Comparison of ENCODE assay signal across 8 cellular contexts in the genomic region with DNA sequence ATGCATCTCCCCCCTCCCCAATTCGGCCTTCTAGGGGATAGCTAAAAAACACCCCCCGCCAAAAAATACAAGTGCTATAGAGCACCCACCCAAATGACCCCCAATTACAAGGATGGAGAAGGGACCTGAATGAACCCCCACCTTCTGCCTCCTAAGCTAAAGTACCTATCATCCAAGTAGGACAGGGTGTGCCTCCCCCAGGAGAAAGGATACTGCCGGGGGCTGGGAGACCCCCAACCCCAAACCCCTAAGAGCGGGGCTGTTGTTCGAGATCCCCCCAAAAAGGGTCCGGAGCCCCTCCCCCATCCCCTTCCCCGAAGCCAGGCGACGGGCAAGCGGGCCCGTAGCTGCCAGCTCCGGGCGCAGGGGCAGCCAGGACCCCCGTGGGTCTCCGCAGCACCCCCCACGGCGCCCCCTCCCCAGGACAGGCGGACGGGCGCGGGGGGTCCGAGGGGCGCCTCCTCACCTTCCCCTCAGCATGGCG. TPM values are rescaled to one million over a fixed set of nuclear protein-coding genes. Genes with fewer than 3 reads are reported as not detected.
DNase-seq lines count a peak whose midpoint lies in the region; ATAC-seq and TF ChIP-seq lines count a peak whose summit lies in the region.

No MANE protein-coding gene starts in this region.

- no peaks in the 10 kb centered on the region for H3K27me3 Mint-ChIP-seq in activated CD4-positive, alpha-beta T cell treated with anti-CD3 and anti-CD28 coated beads, Interleukin-2, amount 10 ng/mL, durations not matched to agents 7 days and 5 days
- peaks cover 2% of the 10 kb centered on the region for H3K27me3 Mint-ChIP-seq in activated naive CD8-positive, alpha-beta T cell treated with anti-CD3 and anti-CD28 coated beads, Interleukin-2, amount 50 U/mL, for 24 hours

- H3K9me3 ChIP-seq in left lung (no peaks in the 10 kb centered on the region), thoracic aorta (no peaks in the 10 kb centered on the region)

- intact Hi-C loops in left lung (cut with DNase I) = no loop called here

- no peak for ATAC-seq in activated naive CD8-positive, alpha-beta T cell treated with anti-CD3 and anti-CD28 coated beads, Interleukin-2, amount 50 U/mL, for 24 hours
- ATAC-seq in left lung (no peak), thoracic aorta (ENCODE audit: insufficient number of reproducible peaks, low FRiP score, low read depth) (no peak)

- H3K4me3 Mint-ChIP-seq in activated CD4-positive, alpha-beta T cell treated with anti-CD3 and anti-CD28 coated beads, Interleukin-2, amount 10 ng/mL, durations not matched to agents 7 days and 5 days = peak overlapping the region; percentile 93
- H3K4me3 Mint-ChIP-seq in activated naive CD8-positive, alpha-beta T cell treated with anti-CD3 and anti-CD28 coated beads, Interleukin-2, amount 50 U/mL, for 24 hours = peak overlapping the region; percentile 93

- no peaks in the 10 kb centered on the region for H3K27me3 ChIP-seq in left lung
- no peaks in the 10 kb centered on the region for H3K27me3 ChIP-seq in thoracic aorta (replicated peaks; ENCODE audit: insufficient read depth)

- peaks cover 44% of the 10 kb centered on the region for H3K4me1 Mint-ChIP-seq in activated CD4-positive, alpha-beta T cell treated with anti-CD3 and anti-CD28 coated beads, Interleukin-2, amount 10 ng/mL, durations not matched to agents 7 days and 5 days
- H3K4me1 Mint-ChIP-seq in activated naive CD8-positive, alpha-beta T cell treated with anti-CD3 and anti-CD28 coated beads, Interleukin-2, amount 50 U/mL, for 24 hours = peaks cover 47% of the 10 kb centered on the region

- POLR2A ChIA-PET in activated CD4-positive, alpha-beta T cell treated with anti-CD3 and anti-CD28 coated beads, Interleukin-2, amount 10 ng/mL, durations not matched to agents 7 days and 5 days (lab: Charles Lee) = interaction anchor here (0.6 kb wide), 2 partner anchors 19 to 68 kb away, joined by 3 read pairs; no protein-coding TSS in a partner anchor

- H3K27ac ChIP-seq in left lung (peak overlapping the region; percentile 100), thoracic aorta (peak overlapping the region; percentile 100)

- H3K9me3 Mint-ChIP-seq in activated CD4-positive, alpha-beta T cell treated with anti-CD3 and anti-CD28 coated beads, Interleukin-2, amount 10 ng/mL, durations not matched to agents 7 days and 5 days = no peaks in the 10 kb centered on the region
- no peaks in the 10 kb centered on the region for H3K9me3 Mint-ChIP-seq in activated naive CD8-positive, alpha-beta T cell treated with anti-CD3 and anti-CD28 coated beads, Interleukin-2, amount 50 U/mL, for 24 hours

- H3K4me3 ChIP-seq in left lung (peak overlapping the region; percentile 79 to 83), thoracic aorta (peak overlapping the region; percentile 98)

- peaks cover 21 to 44% of the 10 kb centered on the region in 2 donors for H3K4me1 ChIP-seq in left lung
- H3K4me1 ChIP-seq in thoracic aorta (ENCODE audit: control insufficient read depth in 1 of 2, low read depth in 2 of 2) = peaks cover 21 to 43% of the 10 kb centered on the region in 2 donors

- H3K36me3 Mint-ChIP-seq in activated CD4-positive, alpha-beta T cell treated with anti-CD3 and anti-CD28 coated beads, Interleukin-2, amount 10 ng/mL, durations not matched to agents 7 days and 5 days (ENCODE audit: low read depth) = peaks cover 41% of the 10 kb centered on the region
- peaks cover 43% of the 10 kb centered on the region for H3K36me3 Mint-ChIP-seq in activated naive CD8-positive, alpha-beta T cell treated with anti-CD3 and anti-CD28 coated beads, Interleukin-2, amount 50 U/mL, for 24 hours (ENCODE audit: low read depth)

- H3K36me3 ChIP-seq in left lung (peaks cover 0 to 6% of the 10 kb centered on the region in 2 donors), thoracic aorta (no peaks in the 10 kb centered on the region)

- CTCF ChIA-PET in activated CD4-positive, alpha-beta T cell treated with anti-CD3 and anti-CD28 coated beads, Interleukin-2, amount 10 ng/mL, durations not matched to agents 7 days and 5 days (lab: Charles Lee) = interaction anchor here (0.6 kb wide), 1 partner anchor 28 kb away, joined by 4 read pairs; no protein-coding TSS in a partner anchor

- peak overlapping the region; percentile 100 for H3K27ac Mint-ChIP-seq in activated CD4-positive, alpha-beta T cell treated with anti-CD3 and anti-CD28 coated beads, Interleukin-2, amount 10 ng/mL, durations not matched to agents 7 days and 5 days
- H3K27ac Mint-ChIP-seq in activated naive CD8-positive, alpha-beta T cell treated with anti-CD3 and anti-CD28 coated beads, Interleukin-2, amount 50 U/mL, for 24 hours = peak overlapping the region; percentile 98

- TF ChIP-seq CTCF in left lung (IDR thresholded peaks at IDR 0.05) = no peak
- TF ChIP-seq CTCF in thoracic aorta (IDR thresholded peaks at IDR 0.05) = no peak

- no peak for DNase-seq in activated CD4-positive, alpha-beta T cell treated with anti-CD3 and anti-CD28 coated beads, Interleukin-2, amount 10 ng/mL, durations not matched to agents 7 days and 5 days
- no peak for DNase-seq in activated CD4-positive, alpha-beta T cell treated with anti-CD3 and anti-CD28 coated beads for 48 hours
- DNase-seq in activated naive CD8-positive, alpha-beta T cell treated with anti-CD3 and anti-CD28 coated beads, Interleukin-2, amount 50 U/mL, for 24 hours = no peak
- DNase-seq in left lung (no peak), thoracic aorta (ENCODE audit: low spot score) (no peak), SKM-1 (lab: John Stamatoyannopoulos, UW; ENCODE audit: unreplicated experiment) (no peak), NCI-H524 treated with DMSO at 0.1 percent for 48 hours (lab: John Stamatoyannopoulos, UW) (no peak), SKM-1 treated with dmso at 0.1 percent for 144 hours (lab: John Stamatoyannopoulos, UW; ENCODE audit: unreplicated experiment) (no peak)

RNA-seq across cellular contexts. Expression of a gene that starts 1.9 kb away (rescaled TPM):
- 100 to 1,000 TPM in 1 of 2 experiments, 10 to 100 TPM in 1; 99.5 to 115 TPM for total RNA-seq in activated CD4-positive, alpha-beta T cell treated with anti-CD3 and anti-CD28 coated beads, Interleukin-2, amount 10 ng/mL, durations not matched to agents 7 days and 5 days
- total RNA-seq in left lung (10 to 100 TPM; 37.9 to 39.2 TPM), thoracic aorta (10 to 100 TPM; 21.9 to 26.0 TPM)

RNA-seq across cellular contexts. Expression of a gene that starts 18.9 kb away (rescaled TPM):
- total RNA-seq in activated CD4-positive, alpha-beta T cell treated with anti-CD3 and anti-CD28 coated beads, Interleukin-2, amount 10 ng/mL, durations not matched to agents 7 days and 5 days = 100 to 1,000 TPM; 162 to 168 TPM
- total RNA-seq in left lung (10 to 100 TPM; 67.7 to 73.8 TPM), thoracic aorta (10 to 100 TPM; 39.3 to 50.8 TPM)
